Comparison of ENCODE assay signal across 19 cellular contexts in genomic region chr2:236365258-236366048, GRCh38.
DNase-seq lines count a peak whose midpoint lies in the region; TF ChIP-seq lines count a peak whose summit lies in the region.
"Had no signal": no experiment of that assay in that cellular context is flagged by ENCODE, and none has a peak within 500 bp of the region (broad histone marks: within the 10 kb centered on the region; RNA-seq: fewer than 3 reads in every experiment).

No MANE protein-coding gene starts in this region.

- H3K9me2 ChIP-seq in MM.1S (replicated peaks; ENCODE audit: insufficient read depth, low read length) = no peaks in the 10 kb centered on the region

- no peak overlapping the region for H3K27ac Mint-ChIP-seq in activated naive CD8-positive, alpha-beta T cell
- no peak overlapping the region for H3K27ac Mint-ChIP-seq in activated naive CD8-positive, alpha-beta T cell treated with anti-CD3 and anti-CD28 coated beads for 36 hours
- H3K27ac Mint-ChIP-seq in mesothelial cell of epicardium = peak overlapping the region; percentile 58
- H3K27ac Mint-ChIP-seq: activated B cell treated with CpG ODN at 0.5 μM for 24 hours; activated T-helper 1 cell treated with anti-CD3 and anti-CD28 coated beads, Interleukin-12 subunit alpha, Interleukin-12 subunit beta, Interleukin-2, Interleukin-4 antibody, amounts not matched to agents 30 ng/mL and 10 ng/mL and 1 ng/mL, durations not matched to agents 14 hours and 24 hours and 36 hours; endodermal cell had no signal

- TF ChIP-seq CTCF in MM.1S (IDR thresholded peaks at IDR 0.05; ENCODE audit: low read length) (no peak), mesothelial cell of epicardium (IDR thresholded peaks at IDR 0.05; ENCODE audit: unreplicated experiment) (no peak), vagina (IDR thresholded peaks at IDR 0.05) (no peak)

- DNase-seq in activated naive CD8-positive, alpha-beta T cell treated with anti-CD3 and anti-CD28 coated beads for 36 hours = no peak
- DNase-seq in MM.1S (no peak), mesothelial cell of epicardium (ENCODE audit: low spot score in 2 of 2, unreplicated experiment in 2 of 2) (no peak), vagina (ENCODE audit: extremely low spot score in 2 of 2) (peak; percentile 71 to 92), DMS79 treated with DMSO at 0.1 percent for 48 hours (lab: John Stamatoyannopoulos, UW) (no peak), HT-29 (ENCODE audit: low spot score) (no peak)
- DNase-seq: activated B cell treated with CpG ODN at 0.5 μM for 24 hours, adrenal gland, brain microvascular endothelial cell, endodermal cell, HCEC 1CT, MG63, NCI-H1436 treated with DMSO at 0.1 percent for 48 hours, ovary, right cardiac atrium, T1000 had no signal

- intact Hi-C loops in vagina (cut with DNase I) = no loop called here

- peaks cover 22% of the 10 kb centered on the region for H3K27me3 Mint-ChIP-seq in activated naive CD8-positive, alpha-beta T cell
- peaks cover 65% of the 10 kb centered on the region for H3K27me3 Mint-ChIP-seq in activated naive CD8-positive, alpha-beta T cell treated with anti-CD3 and anti-CD28 coated beads for 36 hours
- H3K27me3 Mint-ChIP-seq in mesothelial cell of epicardium (ENCODE audit: low read depth) = no peaks in the 10 kb centered on the region

- peak overlapping the region; percentile 81 for H3K27ac ChIP-seq in MM.1S (ENCODE audit: low read length)
- no peak overlapping the region for H3K27ac ChIP-seq in vagina
- H3K27ac ChIP-seq: adrenal gland, brain microvascular endothelial cell, ovary, SJSA1 had no signal

- H3K4me1 ChIP-seq in MM.1S (ENCODE audit: low read length) = peaks cover 14% of the 10 kb centered on the region
- no peaks in the 10 kb centered on the region for H3K4me1 ChIP-seq in vagina
- H3K4me1 ChIP-seq: adrenal gland, SJSA1 had no signal

- no peaks in the 10 kb centered on the region for H3K36me3 ChIP-seq in MM.1S (replicated peaks; ENCODE audit: insufficient read depth, low read length)
- H3K36me3 ChIP-seq in vagina = no peaks in the 10 kb centered on the region
- H3K36me3 ChIP-seq: adrenal gland, brain microvascular endothelial cell, MG63, ovary, SJSA1 had no signal

- peaks cover 38% of the 10 kb centered on the region for H3K4me1 Mint-ChIP-seq in activated naive CD8-positive, alpha-beta T cell (ENCODE audit: low read depth)
- H3K4me1 Mint-ChIP-seq in activated naive CD8-positive, alpha-beta T cell treated with anti-CD3 and anti-CD28 coated beads for 36 hours = peaks cover 18% of the 10 kb centered on the region
- peaks cover 40% of the 10 kb centered on the region for H3K4me1 Mint-ChIP-seq in mesothelial cell of epicardium

- H4K20me1 ChIP-seq in MM.1S (ENCODE audit: insufficient read depth, low read length) = no peaks in the 10 kb centered on the region

- peaks cover 7% of the 10 kb centered on the region; the same call in 1 of the 2 replicates for H3F3A ChIP-seq in MM.1S (ENCODE audit: insufficient read depth, low read length)

- no peaks in the 10 kb centered on the region for H3K79me2 ChIP-seq in MM.1S (ENCODE audit: low read length)

- H3K4me2 ChIP-seq in MM.1S (ENCODE audit: low read depth, low read length) = peak overlapping the region; percentile 53

- no peaks in the 10 kb centered on the region for H3K9me3 Mint-ChIP-seq in activated naive CD8-positive, alpha-beta T cell (ENCODE audit: low read depth)
- H3K9me3 Mint-ChIP-seq in activated naive CD8-positive, alpha-beta T cell treated with anti-CD3 and anti-CD28 coated beads for 36 hours = no peaks in the 10 kb centered on the region
- H3K9me3 Mint-ChIP-seq in mesothelial cell of epicardium = no peaks in the 10 kb centered on the region
- H3K9me3 Mint-ChIP-seq: activated B cell treated with CpG ODN at 0.5 μM for 24 hours; activated T-helper 1 cell treated with anti-CD3 and anti-CD28 coated beads, Interleukin-12 subunit alpha, Interleukin-12 subunit beta, Interleukin-2, Interleukin-4 antibody, amounts not matched to agents 30 ng/mL and 10 ng/mL and 1 ng/mL, durations not matched to agents 14 hours and 24 hours and 36 hours; endodermal cell had no signal

- 0 out of 2 replicates have a peak overlapping the region, but pooled peaks have one; percentile 8 for H3K4me3 ChIP-seq in MM.1S (ENCODE audit: low read length)
- H3K4me3 ChIP-seq in vagina = no peak overlapping the region
- H3K4me3 ChIP-seq: adrenal gland, MG63, ovary, SJSA1 had no signal

- no peaks in the 10 kb centered on the region for H3K27me3 ChIP-seq in MM.1S (replicated peaks; ENCODE audit: insufficient read depth, low read length)
- no peaks in the 10 kb centered on the region for H3K27me3 ChIP-seq in vagina
- H3K27me3 ChIP-seq: adrenal gland, brain microvascular endothelial cell, ovary had no signal

- no peak for TF ChIP-seq POLR2A in vagina (IDR thresholded peaks at IDR 0.05)

- H3K9me3 ChIP-seq in MM.1S (replicated peaks; ENCODE audit: insufficient read depth, low read length) = no peaks in the 10 kb centered on the region
- H3K9me3 ChIP-seq in vagina = no peaks in the 10 kb centered on the region
- H3K9me3 ChIP-seq: adrenal gland, MG63, ovary, SJSA1 had no signal

- no peaks in the 10 kb centered on the region for H3K36me3 Mint-ChIP-seq in activated naive CD8-positive, alpha-beta T cell
- H3K36me3 Mint-ChIP-seq in activated naive CD8-positive, alpha-beta T cell treated with anti-CD3 and anti-CD28 coated beads for 36 hours = no peaks in the 10 kb centered on the region
- peaks cover 13% of the 10 kb centered on the region for H3K36me3 Mint-ChIP-seq in mesothelial cell of epicardium

- peak overlapping the region; percentile 63 for H3K4me3 Mint-ChIP-seq in activated naive CD8-positive, alpha-beta T cell
- no peak overlapping the region for H3K4me3 Mint-ChIP-seq in activated naive CD8-positive, alpha-beta T cell treated with anti-CD3 and anti-CD28 coated beads for 36 hours
- no peak overlapping the region for H3K4me3 Mint-ChIP-seq in mesothelial cell of epicardium
- H3K4me3 Mint-ChIP-seq: activated B cell treated with CpG ODN at 0.5 μM for 24 hours; activated T-helper 1 cell treated with anti-CD3 and anti-CD28 coated beads, Interleukin-12 subunit alpha, Interleukin-12 subunit beta, Interleukin-2, Interleukin-4 antibody, amounts not matched to agents 30 ng/mL and 10 ng/mL and 1 ng/mL, durations not matched to agents 14 hours and 24 hours and 36 hours; endodermal cell had no signal

- peak overlapping the region; percentile 19; the same call in 1 of the 2 replicates for H3K9ac ChIP-seq in MM.1S (ENCODE audit: low read length)

- H2AFZ ChIP-seq in MM.1S (ENCODE audit: low read length) = no peak overlapping the region

Comparison
In these comparisons a context has a peak if more than half of its experiments do, and no peak if none do; other contexts are left out.
1. DNase-seq: peak in vagina (2 of 2); none in activated naive CD8-positive, alpha-beta T cell treated with anti-CD3 and anti-CD28 coated beads for 36 hours (single experiment), MM.1S (single experiment), mesothelial cell of epicardium (0 of 2), DMS79 treated with DMSO at 0.1 percent for 48 hours (single experiment) and HT-29 (single experiment).